ENCODE assay signal across 11 cellular contexts in genomic region chr17:38450699-38451029, GRCh38. TPM values are rescaled to one million over a fixed set of nuclear protein-coding genes. Genes with fewer than 3 reads are reported as not detected.
DNase-seq lines count a peak whose midpoint lies in the region; ATAC-seq and TF ChIP-seq lines count a peak whose summit lies in the region.
"Had no signal": no experiment of that assay in that cellular context is flagged by ENCODE, and none has a peak within 500 bp of the region (broad histone marks: within the 10 kb centered on the region; RNA-seq: fewer than 3 reads in every experiment).

No MANE protein-coding gene starts in this region.

- POLR2A ChIA-PET in AG04450 (lab: Yijun Ruan, JAX) (interaction anchor here (1.5 to 3.7 kb wide), 4 partner anchors 11 to 24 kb away, joined by 5 to 41 read pairs (median 12); no protein-coding TSS in a partner anchor), PC-9 (lab: Charles Lee; ENCODE audit: unreplicated experiment) (interaction anchor here (0.5 to 2.4 kb wide), 3 partner anchors 14 to 95 kb away, joined by 3 to 53 read pairs (median 7); no protein-coding TSS in a partner anchor)
- POLR2A ChIA-PET in CD4-positive, alpha-beta memory T cell (lab: Charles Lee; ENCODE audit: partially characterized antibody): no interaction called here

- H3F3A ChIP-seq in PC-9 (ENCODE audit: insufficient read depth, low read depth): peaks cover 44% of the 10 kb centered on the region

- no peaks in the 10 kb centered on the region for H3K9me2 ChIP-seq in PC-9 (ENCODE audit: insufficient read depth)

- TF ChIP-seq POLR2A in GM18505 (IDR thresholded peaks at IDR 0.05; ENCODE audit: borderline replicate concordance, extremely low read depth, insufficient read depth, insufficient read length): no peak

- CTCF ChIA-PET in AG04450 (lab: Charles Lee) (interaction anchor here (1.4 kb wide), 1 partner anchor 24 kb away, joined by 3 read pairs; no protein-coding TSS in a partner anchor), PC-9 (lab: Charles Lee) (interaction anchor here (0.6 to 1.9 kb wide), 2 partner anchors 14 to 681 kb away, joined by 5 to 6 read pairs; no protein-coding TSS in a partner anchor)
- CTCF ChIA-PET in CD4-positive, alpha-beta memory T cell (lab: Charles Lee; ENCODE audit: partially characterized antibody): no interaction called here

- H4K20me1 ChIP-seq in PC-9 (ENCODE audit: insufficient read depth) (peaks cover 8% of the 10 kb centered on the region), fibroblast of lung (ENCODE audit: control insufficient read depth, extremely low read depth, insufficient read depth, low read length) (no peaks in the 10 kb centered on the region)

- no peak overlapping the region for H2AFZ ChIP-seq in PC-9
- H2AFZ ChIP-seq in fibroblast of lung (ENCODE audit: low read length): no peak overlapping the region

- no peak for ATAC-seq in GM18505 (IDR thresholded peaks at IDR 0.05; ENCODE audit: unreplicated experiment)
- ATAC-seq: activated CD4-positive, CD25-positive, alpha-beta regulatory T cell treated with anti-CD3 and anti-CD28 coated beads, Interleukin-2, amount 50 U/mL, for 24 hours had no signal

- peaks cover 82% of the 10 kb centered on the region for H3K4me1 ChIP-seq in PC-9 (replicated peaks; ENCODE audit: insufficient read depth)
- H3K4me1 ChIP-seq in fibroblast of lung (ENCODE audit: control insufficient read depth, extremely low read depth, insufficient read depth, low read length): peaks cover 45% of the 10 kb centered on the region
- H3K4me1 ChIP-seq in CD4-positive, alpha-beta memory T cell (ENCODE audit: insufficient read depth, low read length): no peaks in the 10 kb centered on the region

- H3K79me2 ChIP-seq in PC-9 (ENCODE audit: low read depth) (peaks cover 25% of the 10 kb centered on the region), fibroblast of lung (ENCODE audit: control insufficient read depth, insufficient read depth, low read length) (peaks cover 66% of the 10 kb centered on the region)

- H3K9me3 ChIP-seq in AG04450 (ENCODE audit: control insufficient read depth, insufficient read depth, low read length) (no peaks in the 10 kb centered on the region), PC-9 (ENCODE audit: insufficient read depth, low read depth) (no peaks in the 10 kb centered on the region), fibroblast of lung (ENCODE audit: control insufficient read depth, insufficient read depth, low read depth, low read length) (no peaks in the 10 kb centered on the region)
- H3K9me3 ChIP-seq in CD4-positive, alpha-beta memory T cell (ENCODE audit: control insufficient read depth in 1 of 2, low read length in 2 of 2): no peaks in the 10 kb centered on the region

- no peak overlapping the region for H3K9ac ChIP-seq in fibroblast of lung (ENCODE audit: insufficient read depth, low read length)

- no peaks in the 10 kb centered on the region for H3K27me3 Mint-ChIP-seq in osteocyte (ENCODE audit: unreplicated experiment)
- peaks cover 34 to 36% of the 10 kb centered on the region in 2 donors for H3K27me3 Mint-ChIP-seq in CD4-positive, alpha-beta memory T cell

- BruUV-seq in PC-9 (replicated peaks; lab: Mats Ljungman, UMichigan): no TSS peak

- H3K27ac ChIP-seq in AG04450 (ENCODE audit: low read depth, low read length) (peak overlapping the region; percentile 99), PC-9 (peak overlapping the region; percentile 81), fibroblast of lung (ENCODE audit: insufficient read depth, low read length) (peak overlapping the region; percentile 98)
- no peak overlapping the region for H3K27ac ChIP-seq in CD4-positive, alpha-beta memory T cell (ENCODE audit: low read depth, low read length)

- no peaks in the 10 kb centered on the region for H3K27me3 ChIP-seq in AG04450 (ENCODE audit: control insufficient read depth, insufficient read depth, low read length)
- no peaks in the 10 kb centered on the region for H3K27me3 ChIP-seq in PC-9 (ENCODE audit: insufficient read depth, low read depth)
- no peaks in the 10 kb centered on the region for H3K27me3 ChIP-seq in fibroblast of lung (ENCODE audit: control insufficient read depth, insufficient read depth, low read length)
- H3K27me3 ChIP-seq in CD4-positive, alpha-beta memory T cell (ENCODE audit: insufficient read depth, low read length): peaks cover 10% of the 10 kb centered on the region

- H3K4me3 ChIP-seq in AG04450 (ENCODE audit: low read depth, low read length) (peak overlapping the region; percentile 25), PC-9 (no peak overlapping the region), fibroblast of lung (replicated peaks in 1 of 4; ENCODE audit: control extremely low read depth in 1 of 4, insufficient read depth in 1 of 4, low read depth in 3 of 4, low read length in 4 of 4) (peak overlapping the region in 3 of 4 experiments; percentile 15 to 55 (median 25))
- H3K4me3 ChIP-seq in CD4-positive, alpha-beta memory T cell (ENCODE audit: low read length in 2 of 2): no peak overlapping the region

- peak overlapping the region; percentile 94 for H3K27ac Mint-ChIP-seq in osteocyte (ENCODE audit: unreplicated experiment)
- no peak overlapping the region for H3K27ac Mint-ChIP-seq in CD4-positive, alpha-beta memory T cell
- H3K27ac Mint-ChIP-seq: dendritic cell treated with granulocyte-macrophage colony-stimulating factor and Interleukin-4, amounts not matched to agents 40 ng/mL and 50 ng/mL, for 4 days had no signal

- peak overlapping the region; percentile 49 for H3K4me2 ChIP-seq in PC-9
- peak overlapping the region; percentile 71 for H3K4me2 ChIP-seq in fibroblast of lung (ENCODE audit: extremely low read depth, insufficient read depth, low read length)

- H3K9me3 Mint-ChIP-seq in osteocyte (ENCODE audit: unreplicated experiment): no peaks in the 10 kb centered on the region
- H3K9me3 Mint-ChIP-seq in CD4-positive, alpha-beta memory T cell: no peaks in the 10 kb centered on the region
- H3K9me3 Mint-ChIP-seq: dendritic cell treated with granulocyte-macrophage colony-stimulating factor and Interleukin-4, amounts not matched to agents 40 ng/mL and 50 ng/mL, for 4 days had no signal

- DNase-seq in AG04450 (ENCODE audit: low read depth, low spot score) (no peak), PC-9 (no peak), fibroblast of lung (ENCODE audit: low read depth in 2 of 2) (no peak), osteocyte (ENCODE audit: extremely low spot score, unreplicated experiment) (no peak), H4 (ENCODE audit: low spot score) (no peak)
- no peak for DNase-seq in CD4-positive, alpha-beta memory T cell
- DNase-seq in stimulated activated CD4-positive, alpha-beta T cell treated with anti-CD3 and anti-CD28 coated beads, Interleukin-2, amount 100 ng/mL, for 24 hours: no peak
- DNase-seq: NCI-H187 treated with DMSO at 0.1 percent for 48 hours had no signal

- peak overlapping the region; percentile 55 for H3K4me3 Mint-ChIP-seq in osteocyte (ENCODE audit: unreplicated experiment)
- H3K4me3 Mint-ChIP-seq in CD4-positive, alpha-beta memory T cell: no peak overlapping the region
- H3K4me3 Mint-ChIP-seq: dendritic cell treated with granulocyte-macrophage colony-stimulating factor and Interleukin-4, amounts not matched to agents 40 ng/mL and 50 ng/mL, for 4 days had no signal

- H3K36me3 ChIP-seq in PC-9 (ENCODE audit: low read depth): no peaks in the 10 kb centered on the region
- H3K36me3 ChIP-seq in fibroblast of lung (ENCODE audit: control insufficient read depth, insufficient read depth, low read length): peaks cover 2% of the 10 kb centered on the region
- no peaks in the 10 kb centered on the region for H3K36me3 ChIP-seq in CD4-positive, alpha-beta memory T cell (ENCODE audit: insufficient read depth, low read length)

- H3K36me3 Mint-ChIP-seq in osteocyte (ENCODE audit: unreplicated experiment): no peaks in the 10 kb centered on the region
- no peaks in the 10 kb centered on the region for H3K36me3 Mint-ChIP-seq in CD4-positive, alpha-beta memory T cell

- TF ChIP-seq CTCF in AG04450 (IDR thresholded peaks at IDR 0.05; ENCODE audit: low read depth, low read length) (no peak), PC-9 (conservative IDR thresholded peaks at IDR 0.05) (no peak), fibroblast of lung (conservative IDR thresholded peaks at IDR 0.05 in 1 of 2, IDR thresholded peaks at IDR 0.05 in 1 of 2; ENCODE audit: low read depth in 1 of 2, low read length in 2 of 2) (no peak), osteocyte (IDR thresholded peaks at IDR 0.05) (no peak)

- intact Hi-C loops in PC-9 (cut with micrococcal nuclease; ENCODE audit: unreplicated experiment): loop anchor here (1.0 to 5.0 kb wide), 2 partner anchors 21 to 417 kb away; no protein-coding TSS in a partner anchor
- intact Hi-C loops in CD4-positive, alpha-beta memory T cell (cut with micrococcal nuclease): no loop called here

- peaks cover 80% of the 10 kb centered on the region for H3K4me1 Mint-ChIP-seq in osteocyte (ENCODE audit: unreplicated experiment)
- H3K4me1 Mint-ChIP-seq in CD4-positive, alpha-beta memory T cell: peaks cover 7 to 19% (median 14%) of the 10 kb centered on the region in 4 donors

RNA-seq across cellular contexts. Expression of gene ARHGAP23, which starts 22.4 kb away (rescaled TPM):
- 14.1 and 19.3 TPM in 2 replicates for polyA plus RNA-seq in AG04450 (2011; rRNA removed)
- 32.3 and 33.3 TPM in 2 replicates for polyA minus RNA-seq in AG04450 (2011; rRNA and poly(A)+ RNA removed)
- 129 and 137 TPM in 2 replicates for total RNA-seq in PC-9 (2021)
- 18.2 and 41.1 TPM in 2 replicates for total RNA-seq in fibroblast of lung
- polyA plus RNA-seq in fibroblast of lung: 28.1 and 31.0 TPM in 2 replicates
- 71.0 and 72.1 TPM in 2 replicates for polyA plus RNA-seq in fibroblast of lung (2012)
- 114 and 139 TPM in 2 replicates for polyA minus RNA-seq in fibroblast of lung (ENCODE audit: low replicate concordance)
- total RNA-seq in osteocyte: 165 and 177 TPM in 2 replicates
- total RNA-seq in CD4-positive, alpha-beta memory T cell: not detected
- under 1 TPM; 0.04 to 0.23 TPM for polyA plus RNA-seq in CD4-positive, alpha-beta memory T cell
- 6.8 and 11.7 TPM in 2 replicates for total RNA-seq in H4 (2014; rRNA removed; shearing (Covaris generic))

Comparison
In these comparisons a context has a peak if more than half of its experiments do, and no peak if none do; other contexts are left out.
1. H3K4me3 ChIP-seq: peak in AG04450 (single experiment) and fibroblast of lung (3 of 4); none in PC-9 (single experiment) and CD4-positive, alpha-beta memory T cell (0 of 2).